Comparison of ENCODE assay signal across 8 cellular contexts in genomic region chr3:27659279-27660021, GRCh38.
DNase-seq lines count a peak whose midpoint lies in the region; ATAC-seq lines count a peak whose summit lies in the region.

No MANE protein-coding gene starts in this region.

- peak; percentile 59 for DNase-seq in EH (ENCODE audit: low read depth)
- peak; percentile 77 for DNase-seq in SK-MEL-5 (ENCODE audit: low read depth, low spot score)
- peak; percentile 40 for DNase-seq in amniotic epithelial cell (ENCODE audit: low read depth)
- peak; percentile 77 for DNase-seq in iPS-NIHi11 (ENCODE audit: low spot score)
- peak; percentile 19 to 28 for DNase-seq in stimulated activated CD4-positive, alpha-beta T cell treated with anti-CD3 and anti-CD28 coated beads, Interleukin-4, amount 100 ng/mL, for 48 hours (ENCODE audit: low read depth in 2 of 2)
- DNase-seq in cerebellum (ENCODE audit: low spot score) = no peak

- in situ Hi-C loops in SK-MEL-5 (cut with HindIII; ENCODE audit: low pct_unique_long_range_greater_than_20kb, low sequenced_read_pairs) = no loop called here

- ATAC-seq in GM19463 (IDR thresholded peaks at IDR 0.05; ENCODE audit: unreplicated experiment) = peak; percentile 69
- peak; percentile 77 for ATAC-seq in HG03520 (IDR thresholded peaks at IDR 0.05; ENCODE audit: unreplicated experiment)
